In genomic region chr15:84911879-84912660, GRCh38 we compare ENCODE assay signal across 1 cellular context.
TF ChIP-seq lines count a peak whose summit lies in the region.

No MANE protein-coding gene starts in this region.

TF ChIP-seq in HepG2, 621 proteins besides CTCF, POLR2A, EP300 and RAD21 (continued from another document and continues in another):
- peak; percentile 43; the same call in 1 of the 2 replicates for TF ChIP-seq ZNF503 (CRISPR knock-in tag; IDR thresholded peaks at IDR 0.05)
- TF ChIP-seq ZNF766 (CRISPR knock-in tag; IDR thresholded peaks at IDR 0.05; ENCODE audit: borderline replicate concordance): no peak
- peak; percentile 30 for TF ChIP-seq RARA (CRISPR knock-in tag; IDR thresholded peaks at IDR 0.05)
- TF ChIP-seq ZBTB43 (CRISPR knock-in tag; conservative IDR thresholded peaks at IDR 0.05): 0 out of 2 replicates have a peak, but pooled peaks have one; percentile 53
- TF ChIP-seq, protein P1, sequence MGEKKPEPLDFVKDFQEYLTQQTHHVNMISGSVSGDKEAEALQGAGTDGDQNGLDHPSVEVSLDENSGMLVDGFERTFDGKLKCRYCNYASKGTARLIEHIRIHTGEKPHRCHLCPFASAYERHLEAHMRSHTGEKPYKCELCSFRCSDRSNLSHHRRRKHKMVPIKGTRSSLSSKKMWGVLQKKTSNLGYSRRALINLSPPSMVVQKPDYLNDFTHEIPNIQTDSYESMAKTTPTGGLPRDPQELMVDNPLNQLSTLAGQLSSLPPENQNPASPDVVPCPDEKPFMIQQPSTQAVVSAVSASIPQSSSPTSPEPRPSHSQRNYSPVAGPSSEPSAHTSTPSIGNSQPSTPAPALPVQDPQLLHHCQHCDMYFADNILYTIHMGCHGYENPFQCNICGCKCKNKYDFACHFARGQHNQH (CRISPR knock-in tag; IDR thresholded peaks at IDR 0.05): 0 out of 2 replicates have a peak, but pooled peaks have one; percentile 14
- peak; percentile 85 for TF ChIP-seq POLR2G (IDR thresholded peaks at IDR 0.05; ENCODE audit: low read depth, low read length)
- TF ChIP-seq, protein P2, sequence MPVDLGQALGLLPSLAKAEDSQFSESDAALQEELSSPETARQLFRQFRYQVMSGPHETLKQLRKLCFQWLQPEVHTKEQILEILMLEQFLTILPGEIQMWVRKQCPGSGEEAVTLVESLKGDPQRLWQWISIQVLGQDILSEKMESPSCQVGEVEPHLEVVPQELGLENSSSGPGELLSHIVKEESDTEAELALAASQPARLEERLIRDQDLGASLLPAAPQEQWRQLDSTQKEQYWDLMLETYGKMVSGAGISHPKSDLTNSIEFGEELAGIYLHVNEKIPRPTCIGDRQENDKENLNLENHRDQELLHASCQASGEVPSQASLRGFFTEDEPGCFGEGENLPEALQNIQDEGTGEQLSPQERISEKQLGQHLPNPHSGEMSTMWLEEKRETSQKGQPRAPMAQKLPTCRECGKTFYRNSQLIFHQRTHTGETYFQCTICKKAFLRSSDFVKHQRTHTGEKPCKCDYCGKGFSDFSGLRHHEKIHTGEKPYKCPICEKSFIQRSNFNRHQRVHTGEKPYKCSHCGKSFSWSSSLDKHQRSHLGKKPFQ (CRISPR knock-in tag; IDR thresholded peaks at IDR 0.05; ENCODE audit: insufficient replicate concordance): peak; percentile 71
- TF ChIP-seq YEATS2 (CRISPR knock-in tag; IDR thresholded peaks at IDR 0.05; ENCODE audit: borderline replicate concordance): peak; percentile 43; the same call in 1 of the 2 replicates
- TF ChIP-seq XBP1 (CRISPR knock-in tag; IDR thresholded peaks at IDR 0.05): peak; percentile 99; the same call in 1 of the 2 replicates
- peak; percentile 29; the same call in 1 of the 2 replicates for TF ChIP-seq HOXA5 (CRISPR knock-in tag; IDR thresholded peaks at IDR 0.05)
- TF ChIP-seq ZNF775 (CRISPR knock-in tag; IDR thresholded peaks at IDR 0.05; ENCODE audit: borderline replicate concordance): peak; percentile 39; the same call in 1 of the 2 replicates
- peak; percentile 46; the same call in 1 of the 2 replicates for TF ChIP-seq ZNF543 (CRISPR knock-in tag; IDR thresholded peaks at IDR 0.05)
- TF ChIP-seq MAFK (conservative IDR thresholded peaks at IDR 0.05 in 1 of 2, IDR thresholded peaks at IDR 0.05 in 1 of 2; ENCODE audit: low read length in 2 of 2): peak in 1 of 2 experiments; percentile 38; a peak in 1 of 4 replicates
- TF ChIP-seq HDAC1 (CRISPR knock-in tag; IDR thresholded peaks at IDR 0.05): peak; percentile 17; the same call in 1 of the 2 replicates
- peak; percentile 64 for TF ChIP-seq DRAP1 (CRISPR knock-in tag; IDR thresholded peaks at IDR 0.05)
- TF ChIP-seq ZNF883 (CRISPR knock-in tag; IDR thresholded peaks at IDR 0.05; ENCODE audit: not compliant biosample characterization): no peak
- TF ChIP-seq ZNF878 (CRISPR knock-in tag; IDR thresholded peaks at IDR 0.05): 0 out of 2 replicates have a peak, but pooled peaks have one; percentile 41
- peak; percentile 41; the same call in 1 of the 2 replicates for TF ChIP-seq ZSCAN9 (CRISPR knock-in tag; IDR thresholded peaks at IDR 0.05; ENCODE audit: borderline replicate concordance)
- no peak for TF ChIP-seq ARID2 (CRISPR knock-in tag; IDR thresholded peaks at IDR 0.05; ENCODE audit: borderline replicate concordance)
- TF ChIP-seq ZFX (CRISPR knock-in tag; IDR thresholded peaks at IDR 0.05; ENCODE audit: low read depth): peak; percentile 81
- TF ChIP-seq ZNF264 (CRISPR knock-in tag; IDR thresholded peaks at IDR 0.05): peak; percentile 74; the same call in 1 of the 2 replicates
- no peak for TF ChIP-seq RELA (CRISPR knock-in tag; IDR thresholded peaks at IDR 0.05)
- peak; percentile 13; the same call in 1 of the 2 replicates for TF ChIP-seq ZNF12 (CRISPR knock-in tag; IDR thresholded peaks at IDR 0.05)
- TF ChIP-seq RNF2 (conservative IDR thresholded peaks at IDR 0.05; ENCODE audit: low read depth): no peak
- no peak for TF ChIP-seq CBX1 (IDR thresholded peaks at IDR 0.05; ENCODE audit: low read depth)
- TF ChIP-seq, protein P3, sequence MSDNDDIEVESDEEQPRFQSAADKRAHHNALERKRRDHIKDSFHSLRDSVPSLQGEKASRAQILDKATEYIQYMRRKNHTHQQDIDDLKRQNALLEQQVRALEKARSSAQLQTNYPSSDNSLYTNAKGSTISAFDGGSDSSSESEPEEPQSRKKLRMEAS (IDR thresholded peaks at IDR 0.05): peak; percentile 69
- peak; percentile 16; the same call in 1 of the 2 replicates for TF ChIP-seq SAFB2 (CRISPR knock-in tag; IDR thresholded peaks at IDR 0.05; ENCODE audit: borderline replicate concordance, low read depth)
- TF ChIP-seq, protein P4, sequence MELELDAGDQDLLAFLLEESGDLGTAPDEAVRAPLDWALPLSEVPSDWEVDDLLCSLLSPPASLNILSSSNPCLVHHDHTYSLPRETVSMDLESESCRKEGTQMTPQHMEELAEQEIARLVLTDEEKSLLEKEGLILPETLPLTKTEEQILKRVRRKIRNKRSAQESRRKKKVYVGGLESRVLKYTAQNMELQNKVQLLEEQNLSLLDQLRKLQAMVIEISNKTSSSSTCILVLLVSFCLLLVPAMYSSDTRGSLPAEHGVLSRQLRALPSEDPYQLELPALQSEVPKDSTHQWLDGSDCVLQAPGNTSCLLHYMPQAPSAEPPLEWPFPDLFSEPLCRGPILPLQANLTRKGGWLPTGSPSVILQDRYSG (CRISPR knock-in tag; IDR thresholded peaks at IDR 0.05): no peak
- no peak for TF ChIP-seq ZNF569 (CRISPR knock-in tag; IDR thresholded peaks at IDR 0.05; ENCODE audit: borderline replicate concordance)
- TF ChIP-seq ZNF7 (CRISPR knock-in tag; IDR thresholded peaks at IDR 0.05): no peak
- TF ChIP-seq MED1 (CRISPR knock-in tag; IDR thresholded peaks at IDR 0.05): peak; percentile 81
- peak; percentile 62 for TF ChIP-seq MAFF (IDR thresholded peaks at IDR 0.05; ENCODE audit: low read depth, low read length)
- TF ChIP-seq E2F2 (CRISPR knock-in tag; IDR thresholded peaks at IDR 0.05; ENCODE audit: borderline replicate concordance): 0 out of 2 replicates have a peak, but pooled peaks have one; percentile 29
- TF ChIP-seq, protein P5, sequence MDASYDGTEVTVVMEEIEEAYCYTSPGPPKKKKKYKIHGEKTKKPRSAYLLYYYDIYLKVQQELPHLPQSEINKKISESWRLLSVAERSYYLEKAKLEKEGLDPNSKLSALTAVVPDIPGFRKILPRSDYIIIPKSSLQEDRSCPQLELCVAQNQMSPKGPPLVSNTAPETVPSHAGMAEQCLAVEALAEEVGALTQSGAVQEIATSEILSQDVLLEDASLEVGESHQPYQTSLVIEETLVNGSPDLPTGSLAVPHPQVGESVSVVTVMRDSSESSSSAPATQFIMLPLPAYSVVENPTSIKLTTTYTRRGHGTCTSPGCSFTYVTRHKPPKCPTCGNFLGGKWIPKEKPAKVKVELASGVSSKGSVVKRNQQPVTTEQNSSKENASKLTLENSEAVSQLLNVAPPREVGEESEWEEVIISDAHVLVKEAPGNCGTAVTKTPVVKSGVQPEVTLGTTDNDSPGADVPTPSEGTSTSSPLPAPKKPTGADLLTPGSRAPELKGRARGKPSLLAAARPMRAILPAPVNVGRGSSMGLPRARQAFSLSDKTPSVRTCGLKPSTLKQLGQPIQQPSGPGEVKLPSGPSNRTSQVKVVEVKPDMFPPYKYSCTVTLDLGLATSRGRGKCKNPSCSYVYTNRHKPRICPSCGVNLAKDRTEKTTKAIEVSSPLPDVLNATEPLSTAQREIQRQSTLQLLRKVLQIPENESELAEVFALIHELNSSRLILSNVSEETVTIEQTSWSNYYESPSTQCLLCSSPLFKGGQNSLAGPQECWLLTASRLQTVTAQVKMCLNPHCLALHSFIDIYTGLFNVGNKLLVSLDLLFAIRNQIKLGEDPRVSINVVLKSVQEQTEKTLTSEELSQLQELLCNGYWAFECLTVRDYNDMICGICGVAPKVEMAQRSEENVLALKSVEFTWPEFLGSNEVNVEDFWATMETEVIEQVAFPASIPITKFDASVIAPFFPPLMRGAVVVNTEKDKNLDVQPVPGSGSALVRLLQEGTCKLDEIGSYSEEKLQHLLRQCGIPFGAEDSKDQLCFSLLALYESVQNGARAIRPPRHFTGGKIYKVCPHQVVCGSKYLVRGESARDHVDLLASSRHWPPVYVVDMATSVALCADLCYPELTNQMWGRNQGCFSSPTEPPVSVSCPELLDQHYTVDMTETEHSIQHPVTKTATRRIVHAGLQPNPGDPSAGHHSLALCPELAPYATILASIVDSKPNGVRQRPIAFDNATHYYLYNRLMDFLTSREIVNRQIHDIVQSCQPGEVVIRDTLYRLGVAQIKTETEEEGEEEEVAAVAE (CRISPR knock-in tag; IDR thresholded peaks at IDR 0.05; ENCODE audit: borderline replicate concordance): no peak; the same call in none of the 2 replicates
- TF ChIP-seq ZNF501 (CRISPR knock-in tag; IDR thresholded peaks at IDR 0.05): no peak
- no peak for TF ChIP-seq ZNF552 (CRISPR knock-in tag; IDR thresholded peaks at IDR 0.05; ENCODE audit: borderline replicate concordance)
- 0 out of 2 replicates have a peak, but pooled peaks have one; percentile 10 for TF ChIP-seq PPARG (CRISPR knock-in tag; conservative IDR thresholded peaks at IDR 0.05)
- 0 out of 2 replicates have a peak, but pooled peaks have one; percentile 22 for TF ChIP-seq KDM2A (CRISPR knock-in tag; IDR thresholded peaks at IDR 0.05; ENCODE audit: borderline replicate concordance, low read depth)
- no peak for TF ChIP-seq GTF2F1 (IDR thresholded peaks at IDR 0.05; ENCODE audit: low read length)
- TF ChIP-seq TARDBP (CRISPR knock-in tag; IDR thresholded peaks at IDR 0.05): no peak
- TF ChIP-seq ZNF792 (CRISPR knock-in tag; IDR thresholded peaks at IDR 0.05): peak; percentile 62; the same call in 1 of the 2 replicates
- no peak for TF ChIP-seq CREB1 (IDR thresholded peaks at IDR 0.05)
- peak; percentile 63 for TF ChIP-seq CREB1 (CRISPR knock-in tag; IDR thresholded peaks at IDR 0.05)
- peak; percentile 88 for TF ChIP-seq SOX5 (CRISPR knock-in tag; IDR thresholded peaks at IDR 0.05; ENCODE audit: borderline replicate concordance)
- TF ChIP-seq CCDC6 (CRISPR knock-in tag; IDR thresholded peaks at IDR 0.05): peak; percentile 28; the same call in 1 of the 2 replicates
- no peak for TF ChIP-seq ZNF510 (CRISPR knock-in tag; IDR thresholded peaks at IDR 0.05; ENCODE audit: low read depth)
- TF ChIP-seq ZNF263 (CRISPR knock-in tag; IDR thresholded peaks at IDR 0.05): peak; percentile 35; the same call in 1 of the 2 replicates
